Comparison of ENCODE assay signal across 8 cellular contexts in genomic region chr6:107489636-107490567, GRCh38. TPM values are rescaled to one million over a fixed set of nuclear protein-coding genes. Genes with fewer than 3 reads are reported as not detected.
DNase-seq lines count a peak whose midpoint lies in the region; ATAC-seq, FAIRE-seq and TF ChIP-seq lines count a peak whose summit lies in the region.

Gene SOBP (plus strand): TSS chr6:107490117. CDS start chr6:107490617, 500 bp downstream.

- peaks cover 49% of the 10 kb centered on the region for H3K4me1 ChIP-seq in Loucy (ENCODE audit: insufficient read depth, low read length, poor library complexity, severe bottlenecking)
- H3K4me1 ChIP-seq in skeletal muscle satellite cell (ENCODE audit: control insufficient read depth, insufficient read depth, low read length), result peaks cover 35% of the 10 kb centered on the region

- no peak for ATAC-seq in HG03159 (IDR thresholded peaks at IDR 0.05; ENCODE audit: unreplicated experiment)

- no peaks in the 10 kb centered on the region for H3K9me3 Mint-ChIP-seq in T-helper 2 cell treated with Interferon-gamma antibody and Interleukin-4, amounts not matched to agents 5 μg/mL and 100 μg/mL, for 36 hours

- H3K4me3 ChIP-seq in Loucy (ENCODE audit: low read length, poor library complexity, severe bottlenecking), result peak within 1 kb of the TSS; percentile 89
- peak within 1 kb of the TSS; percentile 44 for H3K4me3 ChIP-seq in bronchial epithelial cell (ENCODE audit: low read depth, low read length)
- peak within 1 kb of the TSS; percentile 64 for H3K4me3 ChIP-seq in skeletal muscle satellite cell (ENCODE audit: low read length)

- peaks cover 7% of the 10 kb centered on the region for H3K4me1 Mint-ChIP-seq in T-helper 2 cell treated with Interferon-gamma antibody and Interleukin-4, amounts not matched to agents 5 μg/mL and 100 μg/mL, for 36 hours (ENCODE audit: low read depth)

- FAIRE-seq in GM18507 (lab: Jason Lieb, UNC) (no peak), bronchial epithelial cell (lab: Jason Lieb, UNC) (no peak)

- H3K36me3 Mint-ChIP-seq in T-helper 2 cell treated with Interferon-gamma antibody and Interleukin-4, amounts not matched to agents 5 μg/mL and 100 μg/mL, for 36 hours (ENCODE audit: low read depth), result no peaks in the 10 kb centered on the region

- H3K27me3 Mint-ChIP-seq in T-helper 2 cell treated with Interferon-gamma antibody and Interleukin-4, amounts not matched to agents 5 μg/mL and 100 μg/mL, for 36 hours (ENCODE audit: low read depth), result peaks cover 44% of the 10 kb centered on the region

- peaks cover 4% of the 10 kb centered on the region for H4K20me1 ChIP-seq in Loucy (ENCODE audit: insufficient read depth, low read length, poor library complexity, severe bottlenecking)

- H3K4me3 Mint-ChIP-seq in T-helper 2 cell treated with Interferon-gamma antibody and Interleukin-4, amounts not matched to agents 5 μg/mL and 100 μg/mL, for 36 hours, result peak within 1 kb of the TSS; percentile 92

- no peak within 1 kb of the TSS for H3K27ac Mint-ChIP-seq in T-helper 2 cell treated with Interferon-gamma antibody and Interleukin-4, amounts not matched to agents 5 μg/mL and 100 μg/mL, for 36 hours

- no peaks in the 10 kb centered on the region for H3K9me3 ChIP-seq in Loucy (ENCODE audit: insufficient read depth, low read depth, low read length)
- H3K9me3 ChIP-seq in skeletal muscle satellite cell (replicated peaks; ENCODE audit: low read length), result no peaks in the 10 kb centered on the region

- DNase-seq in ACHN (peak; percentile 12), GM18507 (ENCODE audit: extremely low spot score, insufficient read length, low read depth) (peak; percentile 9), bronchial epithelial cell (ENCODE audit: low read depth) (no peak), inferior parietal cortex (ENCODE audit: extremely low spot score) (peak; percentile 28)
- DNase-seq in T-helper 2 cell treated with Interferon-gamma antibody and Interleukin-4, amounts not matched to agents 5 μg/mL and 100 μg/mL, for 36 hours (ENCODE audit: low spot score), result peak; percentile 24

- no peaks in the 10 kb centered on the region for H3K9me2 ChIP-seq in Loucy (replicated peaks; ENCODE audit: low read depth, low read length)

- H3F3A ChIP-seq in Loucy (ENCODE audit: low read depth), result no peaks in the 10 kb centered on the region; the same call in 1 of the 2 replicates

- TF ChIP-seq CTCF in Loucy (conservative IDR thresholded peaks at IDR 0.05; ENCODE audit: low read length) (peak; percentile 15; the same call in 1 of the 2 replicates), bronchial epithelial cell (IDR thresholded peaks at IDR 0.05; ENCODE audit: insufficient read depth, low read length, severe bottlenecking) (no peak)

- H3K36me3 ChIP-seq in Loucy (ENCODE audit: insufficient read depth, low read length) (no peaks in the 10 kb centered on the region), bronchial epithelial cell (ENCODE audit: control insufficient read depth, insufficient read depth, low read length) (no peaks in the 10 kb centered on the region), skeletal muscle satellite cell (ENCODE audit: insufficient read depth, low read length) (no peaks in the 10 kb centered on the region)

- H2AFZ ChIP-seq in Loucy (ENCODE audit: low read length), result peak within 1 kb of the TSS; percentile 95

- peak within 1 kb of the TSS; percentile 93 for H3K4me2 ChIP-seq in Loucy (ENCODE audit: low read depth, low read length, poor library complexity, severe bottlenecking)
- peak within 1 kb of the TSS; percentile 85 for H3K4me2 ChIP-seq in skeletal muscle satellite cell (ENCODE audit: low read length)

- in situ Hi-C loops in ACHN (cut with HindIII; ENCODE audit: low pct_ligation_motif_present, low pct_unique_long_range_greater_than_20kb, low sequenced_read_pairs), result no loop called here

- H3K27me3 ChIP-seq in Loucy (ENCODE audit: insufficient read depth, low read length, poor library complexity, severe bottlenecking), result no peaks in the 10 kb centered on the region
- no peaks in the 10 kb centered on the region for H3K27me3 ChIP-seq in bronchial epithelial cell (ENCODE audit: control insufficient read depth, insufficient read depth, low read length)
- H3K27me3 ChIP-seq in skeletal muscle satellite cell (ENCODE audit: control insufficient read depth, insufficient read depth, low read length), result peaks cover 72% of the 10 kb centered on the region

- H3K9ac ChIP-seq in Loucy (ENCODE audit: low read depth, low read length, poor library complexity, severe bottlenecking), result peak within 1 kb of the TSS; percentile 89
- peak within 1 kb of the TSS; percentile 39 for H3K9ac ChIP-seq in skeletal muscle satellite cell (ENCODE audit: low read depth, low read length)

- H3K79me2 ChIP-seq in Loucy (ENCODE audit: insufficient read depth, low read length), result peaks cover 51% of the 10 kb centered on the region

RNA-seq across cellular contexts. Expression of gene SOBP, which starts in this region (rescaled TPM):
- total RNA-seq in bronchial epithelial cell, result 0.26 and 0.38 TPM in 2 replicates
- 7.4 and 12.5 TPM in 2 replicates for total RNA-seq in skeletal muscle satellite cell (2012; rRNA removed)
